Comparison of ENCODE assay signal across 8 cellular contexts in genomic region chr10:121974019-121974534, GRCh38. TPM values are rescaled to one million over a fixed set of nuclear protein-coding genes. Genes with fewer than 3 reads are reported as not detected.
DNase-seq lines count a peak whose midpoint lies in the region; ATAC-seq lines count a peak whose summit lies in the region.

No MANE protein-coding gene starts in this region.

- no peaks in the 10 kb centered on the region for H3K27me3 ChIP-seq in HUES6 (ENCODE audit: control insufficient read depth, insufficient read depth, low read length)
- H3K27me3 ChIP-seq in naive thymus-derived CD4-positive, alpha-beta T cell (ENCODE audit: control insufficient read depth in 2 of 2, insufficient read depth in 2 of 2, low read length in 2 of 2) = no peaks in the 10 kb centered on the region

- peaks cover 8% of the 10 kb centered on the region for H3K4me1 ChIP-seq in HUES6 (ENCODE audit: control insufficient read depth, insufficient read depth, low read length)
- peaks cover 6 to 11% of the 10 kb centered on the region in 2 donors for H3K4me1 ChIP-seq in naive thymus-derived CD4-positive, alpha-beta T cell (ENCODE audit: control insufficient read depth in 2 of 2, insufficient read depth in 2 of 2, low read length in 2 of 2)

- peak overlapping the region; percentile 77 for H3K4me3 ChIP-seq in HUES6 (ENCODE audit: low read depth, low read length)
- H3K4me3 ChIP-seq in naive thymus-derived CD4-positive, alpha-beta T cell (ENCODE audit: low read length) = peak overlapping the region; percentile 86

- H3K36me3 Mint-ChIP-seq in activated CD4-positive, alpha-beta T cell treated with anti-CD3 and anti-CD28 coated beads, Interleukin-2, amount 10 ng/mL, durations not matched to agents 7 days and 5 days (ENCODE audit: low read depth) = peaks cover 20% of the 10 kb centered on the region
- peaks cover 0 to 19% (median 11%) of the 10 kb centered on the region in 5 donors for H3K36me3 Mint-ChIP-seq in naive thymus-derived CD4-positive, alpha-beta T cell

- ATAC-seq in naive thymus-derived CD4-positive, alpha-beta T cell = peak; percentile 17
- ATAC-seq in sciatic nerve (no peak), GM19023 (IDR thresholded peaks at IDR 0.05; ENCODE audit: unreplicated experiment) (no peak)

- H3K9me3 Mint-ChIP-seq in activated CD4-positive, alpha-beta T cell treated with anti-CD3 and anti-CD28 coated beads, Interleukin-2, amount 10 ng/mL, durations not matched to agents 7 days and 5 days = peaks cover 18% of the 10 kb centered on the region
- H3K9me3 Mint-ChIP-seq in naive thymus-derived CD4-positive, alpha-beta T cell = no peaks in the 10 kb centered on the region

- peak overlapping the region; percentile 88 for H3K9ac ChIP-seq in HUES6 (ENCODE audit: low read length)

- peak overlapping the region; percentile 71 for H3K27ac Mint-ChIP-seq in activated CD4-positive, alpha-beta T cell treated with anti-CD3 and anti-CD28 coated beads, Interleukin-2, amount 10 ng/mL, durations not matched to agents 7 days and 5 days
- peak overlapping the region in 5 of 9 donors; percentile 36 to 77 (median 65) for H3K27ac Mint-ChIP-seq in naive thymus-derived CD4-positive, alpha-beta T cell

- H3K9me3 ChIP-seq in HUES6 (ENCODE audit: control insufficient read depth, insufficient read depth, low read depth, low read length) = peaks cover 21% of the 10 kb centered on the region
- H3K9me3 ChIP-seq in naive thymus-derived CD4-positive, alpha-beta T cell (ENCODE audit: control insufficient read depth in 2 of 3, low read length in 3 of 3) = no peaks in the 10 kb centered on the region

- peak overlapping the region; percentile 81 for H3K4me3 Mint-ChIP-seq in activated CD4-positive, alpha-beta T cell treated with anti-CD3 and anti-CD28 coated beads, Interleukin-2, amount 10 ng/mL, durations not matched to agents 7 days and 5 days
- H3K4me3 Mint-ChIP-seq in naive thymus-derived CD4-positive, alpha-beta T cell = peak overlapping the region; percentile 71 to 86 (median 81)

- intact Hi-C loops in naive thymus-derived CD4-positive, alpha-beta T cell (cut with micrococcal nuclease) = loop anchor here (2.0 to 10.0 kb wide), 5 partner anchors 401 to 1178 kb away; partner anchors contain the start of genes PLEKHA1 (in 2 of the 2), ACADSB (in 1 of the 2), BUB3 (in 1 of the 2) and IKZF5 (in 1 of the 2)
- intact Hi-C loops in sciatic nerve (cut with DNase I) = no loop called here

- CTCF ChIA-PET in activated CD4-positive, alpha-beta T cell treated with anti-CD3 and anti-CD28 coated beads, Interleukin-2, amount 10 ng/mL, durations not matched to agents 7 days and 5 days (lab: Charles Lee) = interaction anchor here (1.2 kb wide), 1 partner anchor 15 kb away, joined by 3 read pairs; no protein-coding TSS in a partner anchor
- CTCF ChIA-PET in naive thymus-derived CD4-positive, alpha-beta T cell (lab: Charles Lee) = no interaction called here

- POLR2A ChIA-PET in activated CD4-positive, alpha-beta T cell treated with anti-CD3 and anti-CD28 coated beads, Interleukin-2, amount 10 ng/mL, durations not matched to agents 7 days and 5 days (lab: Charles Lee) = no interaction called here
- POLR2A ChIA-PET in naive thymus-derived CD4-positive, alpha-beta T cell (lab: Charles Lee) = interaction anchor here (0.8 to 1.8 kb wide), 2 partner anchors 45 to 46 kb away, joined by 5 read pairs; partner anchors contain the start of gene ATE1

- H3K36me3 ChIP-seq in HUES6 (ENCODE audit: control insufficient read depth, insufficient read depth, low read length) = peaks cover 35% of the 10 kb centered on the region
- H3K36me3 ChIP-seq in naive thymus-derived CD4-positive, alpha-beta T cell (ENCODE audit: control insufficient read depth in 2 of 3, insufficient read depth in 3 of 3, low read length in 3 of 3) = peaks cover 3 to 18% (median 4%) of the 10 kb centered on the region in 3 experiments

- H3K27ac ChIP-seq in HUES6 (ENCODE audit: low read depth, low read length) (no peak overlapping the region), caudate nucleus (ENCODE audit: low read depth, low read length) (peak overlapping the region; percentile 89)
- H3K27ac ChIP-seq in naive thymus-derived CD4-positive, alpha-beta T cell (ENCODE audit: low read depth, low read length) = peak overlapping the region; percentile 74

- H3K27me3 Mint-ChIP-seq in activated CD4-positive, alpha-beta T cell treated with anti-CD3 and anti-CD28 coated beads, Interleukin-2, amount 10 ng/mL, durations not matched to agents 7 days and 5 days = no peaks in the 10 kb centered on the region
- no peaks in the 10 kb centered on the region for H3K27me3 Mint-ChIP-seq in naive thymus-derived CD4-positive, alpha-beta T cell

- no peak for DNase-seq in activated CD4-positive, alpha-beta T cell treated with anti-CD3 and anti-CD28 coated beads, Interleukin-2, amount 10 ng/mL, durations not matched to agents 7 days and 5 days
- DNase-seq in activated CD4-positive, alpha-beta T cell treated with anti-CD3 and anti-CD28 coated beads for 48 hours = no peak
- peak in 1 of 61 donors; percentile 40 for DNase-seq in caudate nucleus (lab: John Stamatoyannopoulos, UW)
- peak in 1 of 9 donors; percentile 16 for DNase-seq in naive thymus-derived CD4-positive, alpha-beta T cell
- DNase-seq in effector CD8-positive, alpha-beta T cell (lab: John Stamatoyannopoulos, UW) = no peak
- no peak for DNase-seq in sciatic nerve (ENCODE audit: low spot score)

- peaks cover 15% of the 10 kb centered on the region for H3K4me1 Mint-ChIP-seq in activated CD4-positive, alpha-beta T cell treated with anti-CD3 and anti-CD28 coated beads, Interleukin-2, amount 10 ng/mL, durations not matched to agents 7 days and 5 days
- peaks cover 15 to 35% (median 22%) of the 10 kb centered on the region in 7 donors for H3K4me1 Mint-ChIP-seq in naive thymus-derived CD4-positive, alpha-beta T cell

RNA-seq across cellular contexts. Expression of gene NSMCE4A, which starts 0.9 kb away (rescaled TPM):
- total RNA-seq in activated CD4-positive, alpha-beta T cell treated with anti-CD3 and anti-CD28 coated beads, Interleukin-2, amount 10 ng/mL, durations not matched to agents 7 days and 5 days = 10 to 100 TPM; 63.5 to 69.4 TPM
- 10 to 100 TPM; 34.7 to 87.2 (median 69.4) TPM for total RNA-seq in naive thymus-derived CD4-positive, alpha-beta T cell
- polyA plus RNA-seq in naive thymus-derived CD4-positive, alpha-beta T cell = 10 to 100 TPM; 41.5 to 57.0 TPM
- 46.7 TPM for total RNA-seq in sciatic nerve

RNA-seq across cellular contexts. Expression of gene TACC2, which starts 14.9 kb away (rescaled TPM):
- total RNA-seq in activated CD4-positive, alpha-beta T cell treated with anti-CD3 and anti-CD28 coated beads, Interleukin-2, amount 10 ng/mL, durations not matched to agents 7 days and 5 days = not detected
- under 1 TPM in 1 of 5 experiments, not detected in 4; 0.16 TPM for total RNA-seq in naive thymus-derived CD4-positive, alpha-beta T cell
- not detected for polyA plus RNA-seq in naive thymus-derived CD4-positive, alpha-beta T cell
- total RNA-seq in sciatic nerve = 49.1 TPM

RNA-seq across cellular contexts. Expression of gene ATE1, which starts 46.2 kb away (rescaled TPM):
- 10 to 100 TPM; 23.1 to 24.4 TPM for total RNA-seq in activated CD4-positive, alpha-beta T cell treated with anti-CD3 and anti-CD28 coated beads, Interleukin-2, amount 10 ng/mL, durations not matched to agents 7 days and 5 days
- total RNA-seq in naive thymus-derived CD4-positive, alpha-beta T cell = 10 to 100 TPM; 23.0 to 26.6 (median 26.2) TPM
- polyA plus RNA-seq in naive thymus-derived CD4-positive, alpha-beta T cell = 10 to 100 TPM; 22.4 to 29.9 TPM
- total RNA-seq in sciatic nerve = 38.5 TPM

Comparison
In these comparisons a context has a peak if more than half of its experiments do, and no peak if none do; other contexts are left out.
1. RNA of gene TACC2, which starts 14.9 kb away (total RNA-seq): 49.1 TPM in sciatic nerve (single experiment); 0.16 TPM in naive thymus-derived CD4-positive, alpha-beta T cell and not detected in activated CD4-positive, alpha-beta T cell treated with anti-CD3 and anti-CD28 coated beads, Interleukin-2, amount 10 ng/mL, durations not matched to agents 7 days and 5 days; every median in the first group is over 10 times any median in the second.